1 cellular context compared by ENCODE assay signal in genomic region chr3:19147905-19148767, GRCh38.
TF ChIP-seq lines count a peak whose summit lies in the region.

Gene KCNH8, plus strand, starts transcription at chr3:19148510. Its CDS starts 210 bp downstream, at chr3:19148720.

TF ChIP-seq in HEK293, 187 proteins besides CTCF, POLR2A, EP300 and RAD21 (continued from another document and continues in another):
- TF ChIP-seq ZBTB44 (tag by site-specific recombination; IDR thresholded peaks at IDR 0.05) (no peak), ZNF704 (tag by site-specific recombination; IDR thresholded peaks at IDR 0.05) (no peak), ZNF777 (tag by site-specific recombination; IDR thresholded peaks at IDR 0.05; ENCODE audit: borderline replicate concordance) (no peak), ZNF449 (tag by site-specific recombination; IDR thresholded peaks at IDR 0.05) (no peak), PATZ1 (tag by site-specific recombination; IDR thresholded peaks at IDR 0.05) (no peak), ZNF2 (tag by site-specific recombination; IDR thresholded peaks at IDR 0.05) (no peak), TCF7L2 (IDR thresholded peaks at IDR 0.05; ENCODE audit: borderline replicate concordance, low read depth, low read length) (no peak), ZNF654 (tag by site-specific recombination; IDR thresholded peaks at IDR 0.05; ENCODE audit: low read depth) (no peak), GLIS2 (tag by site-specific recombination; IDR thresholded peaks at IDR 0.05) (peak; percentile 69; the same call in 1 of the 2 replicates), ZNF366 (tag by site-specific recombination; conservative IDR thresholded peaks at IDR 0.05) (peak; percentile 36; the same call in 1 of the 2 replicates), ZNF37A (tag by site-specific recombination; IDR thresholded peaks at IDR 0.05) (no peak), YY1 (tag by site-specific recombination; IDR thresholded peaks at IDR 0.05) (no peak), ZNF292 (tag by site-specific recombination; IDR thresholded peaks at IDR 0.05; ENCODE audit: borderline replicate concordance, low read depth) (no peak), ZNF133 (tag by site-specific recombination; IDR thresholded peaks at IDR 0.05) (no peak), ZNF747 (tag by site-specific recombination; IDR thresholded peaks at IDR 0.05) (no peak), ZNF391 (tag by site-specific recombination; IDR thresholded peaks at IDR 0.05; ENCODE audit: borderline replicate concordance, low read depth) (no peak), ZNF76 (tag by site-specific recombination; IDR thresholded peaks at IDR 0.05; ENCODE audit: borderline replicate concordance, low read depth) (peak; percentile 54; the same call in 1 of the 2 replicates), ZNF174 (tag by site-specific recombination; IDR thresholded peaks at IDR 0.05) (no peak), ZNF404 (tag by site-specific recombination; IDR thresholded peaks at IDR 0.05) (no peak), ZNF560 (tag by site-specific recombination; IDR thresholded peaks at IDR 0.05; ENCODE audit: borderline replicate concordance) (no peak), HOXD13 (CRISPR knock-in tag; IDR thresholded peaks at IDR 0.05; ENCODE audit: borderline replicate concordance) (no peak), ZNF544 (tag by site-specific recombination; IDR thresholded peaks at IDR 0.05) (no peak), ZNF626 (tag by site-specific recombination; IDR thresholded peaks at IDR 0.05) (no peak), ZNF354C (tag by site-specific recombination; IDR thresholded peaks at IDR 0.05; ENCODE audit: borderline replicate concordance, low read depth) (no peak), ZNF768 (tag by site-specific recombination; IDR thresholded peaks at IDR 0.05) (no peak), KLF16 (tag by site-specific recombination; IDR thresholded peaks at IDR 0.05) (no peak), MZF1 (tag by site-specific recombination; IDR thresholded peaks at IDR 0.05; ENCODE audit: borderline replicate concordance) (no peak), ZSCAN5A (tag by site-specific recombination; IDR thresholded peaks at IDR 0.05) (no peak), ZBTB8A (tag by site-specific recombination; IDR thresholded peaks at IDR 0.05) (peak; percentile 47; the same call in 1 of the 2 replicates), HOXC10 (CRISPR knock-in tag; IDR thresholded peaks at IDR 0.05) (no peak), ZBTB7A (tag by site-specific recombination; IDR thresholded peaks at IDR 0.05; ENCODE audit: low read depth) (no peak), ZNF623 (tag by site-specific recombination; IDR thresholded peaks at IDR 0.05) (no peak), ZNF266 (tag by site-specific recombination; IDR thresholded peaks at IDR 0.05; ENCODE audit: low read depth) (no peak), ZNF530 (tag by site-specific recombination; IDR thresholded peaks at IDR 0.05; ENCODE audit: low read depth) (no peak), AEBP2 (tag by site-specific recombination; IDR thresholded peaks at IDR 0.05; ENCODE audit: borderline replicate concordance) (no peak), GLIS1 (tag by site-specific recombination; IDR thresholded peaks at IDR 0.05) (peak; percentile 85), ZNF18 (tag by site-specific recombination; IDR thresholded peaks at IDR 0.05) (no peak), ATF2 (tag by site-specific recombination; IDR thresholded peaks at IDR 0.05; ENCODE audit: low read depth) (no peak), ZNF701 (tag by site-specific recombination; IDR thresholded peaks at IDR 0.05) (no peak), HIC1 (tag by site-specific recombination; IDR thresholded peaks at IDR 0.05) (no peak), ZNF600 (tag by site-specific recombination; IDR thresholded peaks at IDR 0.05) (0 out of 2 replicates have a peak, but pooled peaks have one; percentile 46), PRDM4 (tag by site-specific recombination; IDR thresholded peaks at IDR 0.05) (no peak), ZNF302 (tag by site-specific recombination; IDR thresholded peaks at IDR 0.05; ENCODE audit: low read depth) (no peak), ELK4 (IDR thresholded peaks at IDR 0.05; ENCODE audit: borderline replicate concordance, low read depth, low read length) (no peak)
